ENCODE assay signal across 1 cellular context in genomic region chr17:72603346-72604242, GRCh38.
TF ChIP-seq lines count a peak whose summit lies in the region.

No MANE protein-coding gene starts in this region.

TF ChIP-seq in HepG2, 621 proteins besides CTCF, POLR2A, EP300 and RAD21 (continued from another document):
- no peak for TF ChIP-seq AKNA (CRISPR knock-in tag; IDR thresholded peaks at IDR 0.05; ENCODE audit: borderline replicate concordance)
- TF ChIP-seq ATF7 (IDR thresholded peaks at IDR 0.05): 0 out of 2 replicates have a peak, but pooled peaks have one; percentile 36
- TF ChIP-seq ATF7 (CRISPR knock-in tag; IDR thresholded peaks at IDR 0.05): no peak
- TF ChIP-seq MYC (CRISPR knock-in tag; IDR thresholded peaks at IDR 0.05; ENCODE audit: borderline replicate concordance): 0 out of 2 replicates have a peak, but pooled peaks have one; percentile 3
- TF ChIP-seq ZNF235 (CRISPR knock-in tag; IDR thresholded peaks at IDR 0.05; ENCODE audit: borderline replicate concordance): no peak
- TF ChIP-seq ZNF883 (CRISPR knock-in tag; IDR thresholded peaks at IDR 0.05; ENCODE audit: not compliant biosample characterization): no peak
- TF ChIP-seq GATAD1 (CRISPR knock-in tag; IDR thresholded peaks at IDR 0.05): 0 out of 2 replicates have a peak, but pooled peaks have one; percentile 14
- no peak for TF ChIP-seq ZFP90 (CRISPR knock-in tag; IDR thresholded peaks at IDR 0.05; ENCODE audit: borderline replicate concordance)
- 0 out of 2 replicates have a peak, but pooled peaks have one; percentile 8 for TF ChIP-seq ZNF335 (CRISPR knock-in tag; IDR thresholded peaks at IDR 0.05)
- peak in 1 of 2 experiments; percentile 15; a peak in 1 of 4 replicates for TF ChIP-seq HMGXB4 (CRISPR knock-in tag; IDR thresholded peaks at IDR 0.05; ENCODE audit: borderline replicate concordance in 1 of 2, low read depth in 1 of 2)
- TF ChIP-seq SP2 (CRISPR knock-in tag; IDR thresholded peaks at IDR 0.05): no peak
- TF ChIP-seq HBP1 (CRISPR knock-in tag; IDR thresholded peaks at IDR 0.05; ENCODE audit: low read depth): 0 out of 2 replicates have a peak, but pooled peaks have one; percentile 4
TF ChIP-seq in HepG2: peak in this region for 29.
